23 cellular contexts compared by ENCODE assay signal in genomic region chr6:35445691-35446090, GRCh38. TPM values are rescaled to one million over a fixed set of nuclear protein-coding genes. Genes with fewer than 3 reads are reported as not detected.
DNase-seq lines count a peak whose midpoint lies in the region; ATAC-seq and TF ChIP-seq lines count a peak whose summit lies in the region.
"Had no signal": no experiment of that assay in that cellular context is flagged by ENCODE, and none has a peak within 500 bp of the region (broad histone marks: within the 10 kb centered on the region; RNA-seq: fewer than 3 reads in every experiment).

No MANE protein-coding gene starts in this region.

- no peak for TF ChIP-seq CTCF in brain microvascular endothelial cell (IDR thresholded peaks at IDR 0.05; ENCODE audit: low read depth, low read length, missing control alignments)

- H3K4me3 Mint-ChIP-seq in activated CD8-positive, alpha-beta memory T cell treated with anti-CD3 and anti-CD28 coated beads, Interleukin-2, amount 10 ng/mL, durations not matched to agents 7 days and 5 days, result no peak overlapping the region
- H3K4me3 Mint-ChIP-seq in T-helper 17 cell, result no peak overlapping the region
- H3K4me3 Mint-ChIP-seq: activated B cell treated with CpG ODN at 0.5 μM for 24 hours; effector memory CD8-positive, alpha-beta T cell; mesothelial cell of epicardium; neural progenitor cell; stimulated activated naive CD8-positive, alpha-beta T cell treated with anti-CD3 and anti-CD28 coated beads, Interleukin-15, Interleukin-2, amounts not matched to agents 100 ng/mL and 50 ng/mL, for 24 hours; T-helper 1 cell treated with Interleukin-12 subunit alpha and Interleukin-12 subunit beta and Interleukin-4 antibody, amounts not matched to agents 30 μg/mL and 1 μg/mL, for 36 hours had no signal

- no peak overlapping the region for H2AFZ ChIP-seq in mesenchymal stem cell (ENCODE audit: low read depth, low read length)
- H2AFZ ChIP-seq: neural progenitor cell had no signal

- CTCF ChIA-PET in activated CD8-positive, alpha-beta memory T cell treated with anti-CD3 and anti-CD28 coated beads, Interleukin-2, amount 10 ng/mL, durations not matched to agents 7 days and 5 days (lab: Charles Lee), result interaction anchor here (7.5 to 9.6 kb wide), 3 partner anchors 28 to 150 kb away, joined by 85 to 181 read pairs (median 93); partner anchors contain the start of genes DEF6 and PPARD

- H3K9me3 ChIP-seq in T-helper 17 cell (ENCODE audit: control insufficient read depth, low read length, poor library complexity, severe bottlenecking) (no peaks in the 10 kb centered on the region), mesenchymal stem cell (ENCODE audit: control insufficient read depth, low read length) (no peaks in the 10 kb centered on the region)
- H3K9me3 ChIP-seq: adrenal gland had no signal

- no peak overlapping the region for H3K27ac Mint-ChIP-seq in activated CD8-positive, alpha-beta memory T cell treated with anti-CD3 and anti-CD28 coated beads, Interleukin-2, amount 10 ng/mL, durations not matched to agents 7 days and 5 days
- H3K27ac Mint-ChIP-seq in T-helper 17 cell, result peak overlapping the region; percentile 43
- H3K27ac Mint-ChIP-seq: activated B cell treated with CpG ODN at 0.5 μM for 24 hours; effector memory CD8-positive, alpha-beta T cell; mesothelial cell of epicardium; neural progenitor cell; stimulated activated naive CD8-positive, alpha-beta T cell treated with anti-CD3 and anti-CD28 coated beads, Interleukin-15, Interleukin-2, amounts not matched to agents 100 ng/mL and 50 ng/mL, for 24 hours; T-helper 1 cell treated with Interleukin-12 subunit alpha and Interleukin-12 subunit beta and Interleukin-4 antibody, amounts not matched to agents 30 μg/mL and 1 μg/mL, for 36 hours had no signal

- no peaks in the 10 kb centered on the region for H3K36me3 Mint-ChIP-seq in activated CD8-positive, alpha-beta memory T cell treated with anti-CD3 and anti-CD28 coated beads, Interleukin-2, amount 10 ng/mL, durations not matched to agents 7 days and 5 days
- no peaks in the 10 kb centered on the region for H3K36me3 Mint-ChIP-seq in T-helper 17 cell (ENCODE audit: low read depth)
- H3K36me3 Mint-ChIP-seq: mesothelial cell of epicardium, neural progenitor cell had no signal

- H2BK120ac ChIP-seq in mesenchymal stem cell (ENCODE audit: low read depth, low read length), result no peak overlapping the region

- H3K27ac ChIP-seq in mesenchymal stem cell (ENCODE audit: low read length, poor library complexity, severe bottlenecking) (no peak overlapping the region), brain microvascular endothelial cell (no peak overlapping the region)
- H3K27ac ChIP-seq: adrenal gland, neural progenitor cell had no signal

- 83% methylated on average over 7 of the region's 7 CpGs for WGBS in mesenchymal stem cell

- no peaks in the 10 kb centered on the region for H3K9me3 Mint-ChIP-seq in activated CD8-positive, alpha-beta memory T cell treated with anti-CD3 and anti-CD28 coated beads, Interleukin-2, amount 10 ng/mL, durations not matched to agents 7 days and 5 days (ENCODE audit: low read depth)
- H3K9me3 Mint-ChIP-seq: activated B cell treated with CpG ODN at 0.5 μM for 24 hours; effector memory CD8-positive, alpha-beta T cell; mesothelial cell of epicardium; neural progenitor cell; stimulated activated naive CD8-positive, alpha-beta T cell treated with anti-CD3 and anti-CD28 coated beads, Interleukin-15, Interleukin-2, amounts not matched to agents 100 ng/mL and 50 ng/mL, for 24 hours; T-helper 1 cell treated with Interleukin-12 subunit alpha and Interleukin-12 subunit beta and Interleukin-4 antibody, amounts not matched to agents 30 μg/mL and 1 μg/mL, for 36 hours had no signal

- H3K4me2 ChIP-seq in mesenchymal stem cell (ENCODE audit: low read length, poor library complexity, severe bottlenecking), result no peak overlapping the region
- H3K4me2 ChIP-seq: neural progenitor cell had no signal

- H2BK5ac ChIP-seq in mesenchymal stem cell (ENCODE audit: low read depth, low read length, poor library complexity, severe bottlenecking), result no peak overlapping the region

- H3K9ac ChIP-seq in mesenchymal stem cell (ENCODE audit: low read length), result no peak overlapping the region
- H3K9ac ChIP-seq: neural progenitor cell had no signal

- peak; percentile 86 for DNase-seq in activated CD8-positive, alpha-beta memory T cell treated with anti-CD3 and anti-CD28 coated beads, Interleukin-2, amount 10 ng/mL, durations not matched to agents 7 days and 5 days
- no peak for DNase-seq in activated CD8-positive, alpha-beta memory T cell treated with anti-CD3 and anti-CD28 coated beads, Interleukin-2, amount 50 U/mL, for 48 hours
- DNase-seq in EL, result peak; percentile 50
- DNase-seq in T-helper 17 cell, result no peak
- DNase-seq in mesenchymal stem cell, result no peak
- no peak for DNase-seq in brain microvascular endothelial cell
- DNase-seq: activated B cell treated with CpG ODN at 0.5 μM for 24 hours; activated T-cell treated with anti-CD3 and anti-CD28 coated beads, Interleukin-2, amount 50 U/mL, for 1 hour; adrenal gland; central memory CD4-positive, alpha-beta T cell; DMS79 treated with DMSO at 0.1 percent for 48 hours; effector memory CD8-positive, alpha-beta T cell; hippocampal formation; kidney glomerular epithelial cell; NCI-H1694 treated with DMSO at 0.1 percent for 48 hours; Right ventricle myocardium superior; stimulated activated CD4-positive, alpha-beta T cell treated with anti-CD3 and anti-CD28 coated beads, Interleukin-12 subunit alpha, Interleukin-12 subunit beta, amount 100 ng/mL, for 4 hours had no signal

- peaks cover 19% of the 10 kb centered on the region for H3K4me1 Mint-ChIP-seq in activated CD8-positive, alpha-beta memory T cell treated with anti-CD3 and anti-CD28 coated beads, Interleukin-2, amount 10 ng/mL, durations not matched to agents 7 days and 5 days
- H3K4me1 Mint-ChIP-seq in T-helper 17 cell, result peaks cover 11% of the 10 kb centered on the region
- H3K4me1 Mint-ChIP-seq: mesothelial cell of epicardium, neural progenitor cell had no signal

- H3K4ac ChIP-seq in mesenchymal stem cell (ENCODE audit: low read depth in 1 of 2, low read length in 2 of 2), result no peak overlapping the region

- no peak overlapping the region for H4K8ac ChIP-seq in mesenchymal stem cell (ENCODE audit: low read length)

- no peak overlapping the region for H2BK12ac ChIP-seq in mesenchymal stem cell (ENCODE audit: low read length in 2 of 2)

- H2BK15ac ChIP-seq in mesenchymal stem cell (ENCODE audit: low read depth, poor library complexity, severe bottlenecking), result no peak overlapping the region

- in situ Hi-C loops in brain microvascular endothelial cell (cut with HindIII; ENCODE audit: low pct_ligation_motif_present, low sequenced_read_pairs), result no loop called here

- H3K4me3 ChIP-seq in mesenchymal stem cell (ENCODE audit: insufficient read depth in 1 of 2, low read depth in 1 of 2, low read length in 2 of 2) (no peak overlapping the region), brain microvascular endothelial cell (ENCODE audit: low read depth, low read length) (no peak overlapping the region)
- H3K4me3 ChIP-seq: adrenal gland, neural progenitor cell had no signal

- H2AK5ac ChIP-seq in mesenchymal stem cell (ENCODE audit: low read length, severe bottlenecking), result no peak overlapping the region

- H3K36me3 ChIP-seq in mesenchymal stem cell (ENCODE audit: control insufficient read depth in 1 of 2, insufficient read depth in 2 of 2, low read depth in 1 of 2, low read length in 2 of 2) (no peaks in the 10 kb centered on the region), brain microvascular endothelial cell (replicated peaks) (no peaks in the 10 kb centered on the region)
- H3K36me3 ChIP-seq: adrenal gland, neural progenitor cell had no signal

- no peaks in the 10 kb centered on the region for H3K79me1 ChIP-seq in mesenchymal stem cell (replicated peaks; ENCODE audit: low read length, poor library complexity, severe bottlenecking)

- H3K27me3 ChIP-seq in mesenchymal stem cell (ENCODE audit: control insufficient read depth in 1 of 2, insufficient read depth in 1 of 2, low read length in 2 of 2), result peaks cover 10 to 11% of the 10 kb centered on the region in 2 experiments
- no peaks in the 10 kb centered on the region for H3K27me3 ChIP-seq in brain microvascular endothelial cell (replicated peaks)
- H3K27me3 ChIP-seq: adrenal gland had no signal

- peak; percentile 43 for ATAC-seq in activated CD8-positive, alpha-beta memory T cell treated with anti-CD3 and anti-CD28 coated beads, Interleukin-2, amount 10 ng/mL, durations not matched to agents 7 days and 5 days
- ATAC-seq in T-helper 17 cell, result no peak
- no peak for ATAC-seq in HG03280 (IDR thresholded peaks at IDR 0.05; ENCODE audit: unreplicated experiment)
- no peak for ATAC-seq in GM18498 (IDR thresholded peaks at IDR 0.05; ENCODE audit: unreplicated experiment)
- ATAC-seq: effector memory CD8-positive, alpha-beta T cell had no signal

- H3K18ac ChIP-seq in mesenchymal stem cell (ENCODE audit: low read depth in 1 of 2, low read length in 2 of 2), result no peak overlapping the region

- peaks cover 4% of the 10 kb centered on the region for H3K4me1 ChIP-seq in mesenchymal stem cell (ENCODE audit: control insufficient read depth, insufficient read depth, low read depth, low read length)
- H3K4me1 ChIP-seq: neural progenitor cell had no signal

- H3K23ac ChIP-seq in mesenchymal stem cell (ENCODE audit: low read length in 2 of 2), result no peak overlapping the region

- peak overlapping the region; percentile 15 for H4K91ac ChIP-seq in mesenchymal stem cell (ENCODE audit: low read length)

- H3K27me3 Mint-ChIP-seq in activated CD8-positive, alpha-beta memory T cell treated with anti-CD3 and anti-CD28 coated beads, Interleukin-2, amount 10 ng/mL, durations not matched to agents 7 days and 5 days, result peaks cover under 1% of the 10 kb centered on the region
- no peaks in the 10 kb centered on the region for H3K27me3 Mint-ChIP-seq in T-helper 17 cell
- H3K27me3 Mint-ChIP-seq: activated B cell treated with CpG ODN at 0.5 μM for 24 hours; effector memory CD8-positive, alpha-beta T cell; stimulated activated naive CD8-positive, alpha-beta T cell treated with anti-CD3 and anti-CD28 coated beads, Interleukin-15, Interleukin-2, amounts not matched to agents 100 ng/mL and 50 ng/mL, for 24 hours had no signal

- H3K14ac ChIP-seq in mesenchymal stem cell (ENCODE audit: low read length in 2 of 2), result no peak overlapping the region

RNA-seq across cellular contexts. Expression of gene FANCE, which starts 6.4 kb away (rescaled TPM):
- 10 to 100 TPM; 15.4 to 16.0 TPM for total RNA-seq in activated CD8-positive, alpha-beta memory T cell treated with anti-CD3 and anti-CD28 coated beads, Interleukin-2, amount 10 ng/mL, durations not matched to agents 7 days and 5 days
- 1 to 10 TPM; 3.7 to 4.5 TPM for total RNA-seq in T-helper 17 cell
- polyA plus RNA-seq in mesenchymal stem cell (2013, experiment 1 of 2), result 2.3 TPM
- polyA plus RNA-seq in mesenchymal stem cell (2013, experiment 2 of 2), result 2.3 TPM

RNA-seq across cellular contexts. Expression of gene RPL10A, which starts 22.5 kb away (rescaled TPM):
- 1,000 to 10,000 TPM; 1,163 to 1,382 TPM for total RNA-seq in activated CD8-positive, alpha-beta memory T cell treated with anti-CD3 and anti-CD28 coated beads, Interleukin-2, amount 10 ng/mL, durations not matched to agents 7 days and 5 days
- 1,000 to 10,000 TPM; 2,096 to 2,128 TPM for total RNA-seq in T-helper 17 cell
- polyA plus RNA-seq in mesenchymal stem cell (2013, experiment 1 of 2), result 1,727 TPM
- 1,711 TPM for polyA plus RNA-seq in mesenchymal stem cell (2013, experiment 2 of 2)

RNA-seq across cellular contexts. Expression of gene TEAD3, which starts 51.2 kb away (rescaled TPM):
- under 1 TPM in 1 of 2 experiments, not detected in 1; 0.16 TPM for total RNA-seq in activated CD8-positive, alpha-beta memory T cell treated with anti-CD3 and anti-CD28 coated beads, Interleukin-2, amount 10 ng/mL, durations not matched to agents 7 days and 5 days
- total RNA-seq in T-helper 17 cell, result under 1 TPM in 1 of 2 donors, not detected in 1; 0.12 TPM
- 41.3 TPM for polyA plus RNA-seq in mesenchymal stem cell (2013, experiment 1 of 2)
- 39.0 TPM for polyA plus RNA-seq in mesenchymal stem cell (2013, experiment 2 of 2)

Comparison
In these comparisons a context has a peak if more than half of its experiments do, and no peak if none do; other contexts are left out.
1. DNase-seq: peak in activated CD8-positive, alpha-beta memory T cell treated with anti-CD3 and anti-CD28 coated beads, Interleukin-2, amount 10 ng/mL, durations not matched to agents 7 days and 5 days (single experiment) and EL (single experiment); none in activated CD8-positive, alpha-beta memory T cell treated with anti-CD3 and anti-CD28 coated beads, Interleukin-2, amount 50 U/mL, for 48 hours (single experiment), T-helper 17 cell (0 of 3), mesenchymal stem cell (single experiment) and brain microvascular endothelial cell (single experiment).